34 cellular contexts compared by ENCODE assay signal in the genomic region with DNA sequence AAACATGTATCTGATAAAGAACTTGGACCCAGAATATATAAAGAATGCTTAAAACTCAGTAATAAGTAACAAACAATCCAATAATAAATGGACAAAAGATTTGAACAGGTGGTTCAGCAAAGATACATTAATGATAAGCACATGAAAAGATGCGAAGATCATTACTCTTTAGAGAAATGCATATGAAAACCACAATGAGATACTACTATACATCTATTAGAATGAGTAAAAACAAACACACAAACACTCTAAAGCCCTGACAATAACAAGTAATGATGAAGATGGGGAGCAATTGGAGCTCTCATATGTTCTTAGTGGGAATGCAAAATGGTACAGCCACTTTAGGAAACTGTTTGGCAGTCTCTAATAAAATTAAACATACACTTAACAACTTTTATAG.
"Had no signal": no experiment of that assay in that cellular context is flagged by ENCODE, and none has a peak within 500 bp of the region (broad histone marks: within the 10 kb centered on the region; RNA-seq: fewer than 3 reads in every experiment).

No MANE protein-coding gene starts in this region.

- DNase-seq: Karpas-422, Kasumi-1, MG63, MM.1S, MV-4-11, NCI-H1048, NCI-H1092, NCI-H1092 treated with DMSO at 0.1 percent for 48 hours, NCI-H1105, NCI-H1105 treated with DMSO at 0.1 percent for 48 hours, NCI-H1417, NCI-H1417 treated with DMSO at 0.1 percent for 48 hours, NCI-H1436, NCI-H1436 treated with DMSO at 0.1 percent for 48 hours, NCI-H146, NCI-H1694, NCI-H1694 treated with DMSO at 0.1 percent for 48 hours, NCI-H187, NCI-H187 treated with DMSO at 0.1 percent for 48 hours, NCI-H1930, NCI-H2029, NCI-H2029 treated with DMSO at 0.1 percent for 48 hours, NCI-H2081, NCI-H2081 treated with DMSO at 0.1 percent for 48 hours, NCI-H2107, NCI-H2171, NCI-H2171 treated with DMSO at 0.1 percent for 48 hours, NCI-H2227 treated with DMSO at 0.1 percent for 48 hours, NCI-H226, NCI-H345, NCI-H446, NCI-H446 treated with DMSO at 0.1 percent for 48 hours, NCI-H510A, NCI-H510A treated with DMSO at 0.1 percent for 48 hours had no signal

- H3K36me3 ChIP-seq: MG63 had no signal

- H3K9me3 ChIP-seq: MG63 had no signal

- H3K4me3 ChIP-seq: MG63 had no signal
